23 cellular contexts compared by ENCODE assay signal in the genomic region with DNA sequence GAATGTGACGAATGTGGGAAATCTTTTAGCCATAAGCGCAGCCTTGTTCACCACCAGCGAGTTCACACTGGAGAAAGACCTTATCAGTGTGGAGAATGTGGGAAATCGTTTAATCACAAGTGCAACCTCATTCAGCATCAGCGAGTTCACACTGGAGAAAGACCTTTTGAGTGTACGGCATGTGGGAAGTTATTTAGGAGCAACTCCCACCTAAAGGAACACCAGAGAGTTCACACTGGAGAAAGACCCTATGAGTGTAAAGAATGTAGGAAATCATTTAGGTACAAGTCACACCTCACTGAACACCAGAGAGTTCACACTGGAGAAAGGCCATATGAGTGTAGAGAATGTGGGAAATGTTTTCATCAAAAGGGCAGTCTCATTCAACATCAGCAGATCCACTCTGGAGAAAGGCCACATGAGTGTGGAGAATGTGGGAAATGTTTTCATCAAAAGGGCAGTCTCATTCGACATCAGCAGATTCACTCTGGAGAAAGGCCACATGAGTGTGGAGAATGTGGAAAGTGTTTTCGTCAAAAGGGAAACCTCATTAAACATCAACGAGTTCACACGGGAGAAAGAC.
"Had no signal": no experiment of that assay in that cellular context is flagged by ENCODE, and none has a peak within 500 bp of the region (broad histone marks: within the 10 kb centered on the region; RNA-seq: fewer than 3 reads in every experiment).

No MANE protein-coding gene starts in this region.

- H3K4me1 Mint-ChIP-seq: activated T-helper 17 cell treated with anti-CD3 and anti-CD28 coated beads, Interleukin-2, amount 50 U/mL, for 72 hours; nephron progenitor cell had no signal

- H3K27ac ChIP-seq: ascending aorta, brain microvascular endothelial cell, esophagus muscularis mucosa, parathyroid adenoma, skin epidermis, suprapubic skin, tibial nerve had no signal

- H3K9ac ChIP-seq: parathyroid adenoma had no signal

- H3K4me1 ChIP-seq: ascending aorta, suprapubic skin, tibial nerve had no signal

- H3K4me3 Mint-ChIP-seq: activated B cell treated with CpG ODN at 0.5 μM for 24 hours; activated CD4-positive, alpha-beta T cell treated with anti-CD3 and anti-CD28 coated beads for 36 hours; activated T-cell treated with anti-CD3 and anti-CD28 coated beads, Interleukin-2, amount 50 U/mL, for 24 hours; activated T-helper 17 cell treated with anti-CD3 and anti-CD28 coated beads, Interleukin-2, amount 50 U/mL, for 72 hours; effector memory CD8-positive, alpha-beta T cell; memory B cell; nephron progenitor cell; stimulated activated naive CD8-positive, alpha-beta T cell treated with anti-CD3 and anti-CD28 coated beads, Interleukin-15, Interleukin-2, amounts not matched to agents 100 ng/mL and 50 ng/mL, for 24 hours had no signal

- H3K27me3 Mint-ChIP-seq: activated B cell treated with CpG ODN at 0.5 μM for 24 hours; activated CD4-positive, alpha-beta T cell treated with anti-CD3 and anti-CD28 coated beads for 36 hours; activated T-cell treated with anti-CD3 and anti-CD28 coated beads, Interleukin-2, amount 50 U/mL, for 24 hours; activated T-helper 17 cell treated with anti-CD3 and anti-CD28 coated beads, Interleukin-2, amount 50 U/mL, for 72 hours; effector memory CD8-positive, alpha-beta T cell; memory B cell; stimulated activated naive CD8-positive, alpha-beta T cell treated with anti-CD3 and anti-CD28 coated beads, Interleukin-15, Interleukin-2, amounts not matched to agents 100 ng/mL and 50 ng/mL, for 24 hours had no signal

- H3K27me3 ChIP-seq: ascending aorta, brain microvascular endothelial cell, esophagus muscularis mucosa, suprapubic skin, tibial nerve had no signal

- ATAC-seq: activated CD4-positive, alpha-beta T cell treated with anti-CD3 and anti-CD28 coated beads for 36 hours; activated naive CD4-positive, alpha-beta T cell treated with anti-CD3 and anti-CD28 coated beads, Interleukin-2, amount 50 U/mL, for 72 hours; activated T-helper 17 cell treated with anti-CD3 and anti-CD28 coated beads, Interleukin-2, amount 50 U/mL, for 72 hours; effector memory CD8-positive, alpha-beta T cell; right cardiac atrium had no signal

- H3K27ac Mint-ChIP-seq: activated B cell treated with CpG ODN at 0.5 μM for 24 hours; activated CD4-positive, alpha-beta T cell treated with anti-CD3 and anti-CD28 coated beads for 36 hours; activated naive CD4-positive, alpha-beta T cell treated with anti-CD3 and anti-CD28 coated beads, Interleukin-2, amount 50 U/mL, for 72 hours; activated T-cell treated with anti-CD3 and anti-CD28 coated beads, Interleukin-2, amount 50 U/mL, for 24 hours; activated T-helper 17 cell treated with anti-CD3 and anti-CD28 coated beads, Interleukin-2, amount 50 U/mL, for 72 hours; effector memory CD8-positive, alpha-beta T cell; memory B cell; nephron progenitor cell; stimulated activated naive CD8-positive, alpha-beta T cell treated with anti-CD3 and anti-CD28 coated beads, Interleukin-15, Interleukin-2, amounts not matched to agents 100 ng/mL and 50 ng/mL, for 24 hours had no signal

- DNase-seq: activated B cell treated with CpG ODN at 0.5 μM for 24 hours; activated CD4-positive, alpha-beta T cell treated with anti-CD3 and anti-CD28 coated beads for 36 hours; activated CD4-positive, alpha-beta T cell treated with anti-CD3 and anti-CD28 coated beads, Interleukin-2, amount 50 U/mL, for 4 hours; activated CD8-positive, alpha-beta memory T cell treated with anti-CD3 and anti-CD28 coated beads for 24 hours; activated CD8-positive, alpha-beta memory T cell treated with anti-CD3 and anti-CD28 coated beads, Interleukin-2, amount 50 U/mL, for 4 hours; activated T-cell treated with anti-CD3 and anti-CD28 coated beads, Interleukin-2, amount 50 U/mL, for 24 hours; brain microvascular endothelial cell; caudate nucleus; effector memory CD8-positive, alpha-beta T cell; nephron progenitor cell; right cardiac atrium; stimulated activated CD4-positive, alpha-beta T cell treated with anti-CD3 and anti-CD28 coated beads, Interleukin-1b, Interleukin-23, amount 100 ng/mL, for 48 hours; T1000 had no signal

- H3K4me3 ChIP-seq: esophagus muscularis mucosa, skin epidermis, suprapubic skin, tibial nerve had no signal
